Comparison of ENCODE assay signal across 8 cellular contexts in genomic region chr11:120985718-120986569, GRCh38. TPM values are rescaled to one million over a fixed set of nuclear protein-coding genes. Genes with fewer than 3 reads are reported as not detected.
DNase-seq lines count a peak whose midpoint lies in the region; ATAC-seq and TF ChIP-seq lines count a peak whose summit lies in the region.

No MANE protein-coding gene starts in this region.

- peak; percentile 92 to 95 for ATAC-seq in lower lobe of right lung

- H3K4me3 ChIP-seq in LNCaP clone FGC (ENCODE audit: low read depth, low read length) (peak overlapping the region; percentile 41), lower lobe of right lung (peak overlapping the region; percentile 49), lower leg skin (ENCODE audit: low read depth, poor library complexity, severe bottlenecking) (no peak overlapping the region)

- H3K4me1 ChIP-seq in lower lobe of right lung = peaks cover 9% of the 10 kb centered on the region

- TF ChIP-seq CTCF in LNCaP clone FGC (IDR thresholded peaks at IDR 0.05; ENCODE audit: control insufficient read depth, extremely low read depth, insufficient read depth) (peak; percentile 39), lower lobe of right lung (IDR thresholded peaks at IDR 0.05) (peak; percentile 38), lower leg skin (IDR thresholded peaks at IDR 0.05) (no peak)

- H3K27me3 ChIP-seq in lower lobe of right lung (ENCODE audit: low read depth) = peaks cover 8% of the 10 kb centered on the region

- peak overlapping the region; percentile 28 for H3K27ac ChIP-seq in lower lobe of right lung

- H3K36me3 ChIP-seq in lower lobe of right lung = no peaks in the 10 kb centered on the region

- WGBS in lower leg skin, 2 donors = 8 to 9% methylated on average over 19 to 33 of the region's 72 CpGs

- peak; percentile 24 for DNase-seq in SIG-M5 treated with dmso at 0.1 percent for 504 hours (lab: John Stamatoyannopoulos, UW; ENCODE audit: unreplicated experiment)
- no peak for DNase-seq in SIG-M5 (lab: John Stamatoyannopoulos, UW)
- peak; percentile 22 for DNase-seq in LNCaP clone FGC (ENCODE audit: low read depth)
- peak; percentile 9 for DNase-seq in activated CD4-positive, alpha-beta T cell treated with anti-CD3 and anti-CD28 coated beads for 1 hour
- DNase-seq in dermis blood vessel endothelial cell = peak; percentile 61
- peak; percentile 66 for DNase-seq in lower lobe of right lung
- DNase-seq in stimulated activated CD8-positive, alpha-beta memory T cell treated with anti-CD3 and anti-CD28 coated beads, Interleukin-12 subunit alpha, Interleukin-12 subunit beta, amount 100 ng/mL, for 4 hours (ENCODE audit: low read depth) = peak; percentile 2
- DNase-seq in lower leg skin (ENCODE audit: low spot score in 2 of 2) = no peak

- no peaks in the 10 kb centered on the region for H3K9me3 ChIP-seq in lower lobe of right lung

- intact Hi-C loops in lower lobe of right lung (cut with DNase I) (no loop called here), lower leg skin (cut with DNase I; ENCODE audit: low total_unique reads) (no loop called here)

- TF ChIP-seq POLR2A in lower leg skin (IDR thresholded peaks at IDR 0.05) = no peak

RNA-seq across cellular contexts. Expression of gene TBCEL, which starts 38.0 kb away (rescaled TPM):
- total RNA-seq in dermis blood vessel endothelial cell = 26.4 and 35.7 TPM in 2 replicates
- 38.7 TPM for total RNA-seq in lower lobe of right lung
- 10 to 100 TPM in 3 of 4 donors, 1 to 10 TPM in 1; 6.4 to 11.2 (median 10.8) TPM for total RNA-seq in lower leg skin

Comparison
In these comparisons a context has a peak if more than half of its experiments do, and no peak if none do; other contexts are left out.
1. DNase-seq: peak in SIG-M5 treated with dmso at 0.1 percent for 504 hours (single experiment), LNCaP clone FGC (single experiment), activated CD4-positive, alpha-beta T cell treated with anti-CD3 and anti-CD28 coated beads for 1 hour (single experiment), dermis blood vessel endothelial cell (single experiment), lower lobe of right lung (single experiment) and stimulated activated CD8-positive, alpha-beta memory T cell treated with anti-CD3 and anti-CD28 coated beads, Interleukin-12 subunit alpha, Interleukin-12 subunit beta, amount 100 ng/mL, for 4 hours (single experiment); none in SIG-M5 (single experiment) and lower leg skin (0 of 2).
2. CTCF ChIP-seq: peak in LNCaP clone FGC (single experiment) and lower lobe of right lung (single experiment); none in lower leg skin (0 of 3).